In the genomic region with DNA sequence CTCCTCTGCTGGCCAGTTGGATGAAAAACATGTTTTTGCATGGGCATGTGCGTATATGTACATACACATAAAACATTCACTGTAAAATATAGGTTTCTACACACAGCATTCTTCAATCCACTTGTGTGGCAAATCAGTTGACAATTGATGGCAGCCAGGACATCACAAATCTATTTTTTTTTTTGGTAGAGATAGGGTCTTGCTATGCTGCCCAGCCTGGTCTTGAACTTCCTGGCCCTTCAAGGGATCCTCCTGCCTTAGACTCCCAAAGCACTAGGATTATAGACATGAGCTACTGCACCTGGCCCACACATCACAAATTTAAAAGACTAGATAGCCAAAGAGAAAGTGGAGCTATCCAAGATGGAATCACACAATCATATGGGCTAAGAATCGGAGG, we compare ENCODE assay signal across 28 cellular contexts.
"Had no signal": no experiment of that assay in that cellular context is flagged by ENCODE, and none has a peak within 500 bp of the region (broad histone marks: within the 10 kb centered on the region; RNA-seq: fewer than 3 reads in every experiment).

No MANE protein-coding gene starts in this region.

- H3K4me3 Mint-ChIP-seq: dendritic cell treated with granulocyte-macrophage colony-stimulating factor and Interleukin-4, amounts not matched to agents 40 ng/mL and 50 ng/mL, for 4 days; effector memory CD8-positive, alpha-beta T cell; endodermal cell; mesothelial cell of epicardium; naive B cell had no signal

- H3K9me3 Mint-ChIP-seq: dendritic cell treated with granulocyte-macrophage colony-stimulating factor and Interleukin-4, amounts not matched to agents 40 ng/mL and 50 ng/mL, for 4 days; effector memory CD8-positive, alpha-beta T cell; endodermal cell; mesothelial cell of epicardium; naive B cell had no signal

- FAIRE-seq: endometrium, islet of Langerhans, keratinocyte had no signal

- H3K27me3 ChIP-seq: colonic mucosa, esophagus squamous epithelium, gastrocnemius medialis, heart right ventricle, left lung had no signal

- H3K27ac Mint-ChIP-seq: dendritic cell treated with granulocyte-macrophage colony-stimulating factor and Interleukin-4, amounts not matched to agents 40 ng/mL and 50 ng/mL, for 4 days; effector memory CD8-positive, alpha-beta T cell; endodermal cell; naive B cell had no signal

- H3K4me1 ChIP-seq: colonic mucosa had no signal

- H3K36me3 ChIP-seq: colonic mucosa, esophagus squamous epithelium, gastrocnemius medialis, heart right ventricle, left lung, lower lobe of right lung had no signal

- H3K9me3 ChIP-seq: colonic mucosa, esophagus squamous epithelium, gastrocnemius medialis, heart right ventricle, left lung, lower lobe of right lung, mucosa of descending colon had no signal

- H3K36me3 Mint-ChIP-seq: mesothelial cell of epicardium, naive B cell had no signal

- H3K27ac ChIP-seq: colonic mucosa, epithelial cell of prostate, esophagus squamous epithelium, gastrocnemius medialis, heart right ventricle, left lung, lower lobe of right lung had no signal

- H3K4me1 Mint-ChIP-seq: naive B cell had no signal

- DNase-seq: colonic mucosa; cortex of kidney; effector CD8-positive, alpha-beta T cell; effector memory CD8-positive, alpha-beta T cell; endodermal cell; erythroblast; esophagus squamous epithelium; foreskin fibroblast; foreskin melanocyte; gastrocnemius medialis; glutamatergic neuron; head of caudate nucleus; heart right ventricle; hippocampal formation; left cardiac atrium; left lung; left ventricle myocardium superior; lower lobe of right lung; mesenchymal stem cell; mucosa of descending colon; naive B cell had no signal

- H3K4me3 ChIP-seq: colonic mucosa, esophagus squamous epithelium, gastrocnemius medialis, heart right ventricle, left lung, lower lobe of right lung, mucosa of descending colon had no signal

- ATAC-seq: effector memory CD8-positive, alpha-beta T cell; esophagus mucosa; gastrocnemius medialis; left lung; left ventricle myocardium superior; lower lobe of right lung; mucosa of descending colon had no signal

- H3K27me3 Mint-ChIP-seq: dendritic cell treated with granulocyte-macrophage colony-stimulating factor and Interleukin-4, amounts not matched to agents 40 ng/mL and 50 ng/mL, for 4 days had no signal
